8 cellular contexts compared by ENCODE assay signal in the genomic region with DNA sequence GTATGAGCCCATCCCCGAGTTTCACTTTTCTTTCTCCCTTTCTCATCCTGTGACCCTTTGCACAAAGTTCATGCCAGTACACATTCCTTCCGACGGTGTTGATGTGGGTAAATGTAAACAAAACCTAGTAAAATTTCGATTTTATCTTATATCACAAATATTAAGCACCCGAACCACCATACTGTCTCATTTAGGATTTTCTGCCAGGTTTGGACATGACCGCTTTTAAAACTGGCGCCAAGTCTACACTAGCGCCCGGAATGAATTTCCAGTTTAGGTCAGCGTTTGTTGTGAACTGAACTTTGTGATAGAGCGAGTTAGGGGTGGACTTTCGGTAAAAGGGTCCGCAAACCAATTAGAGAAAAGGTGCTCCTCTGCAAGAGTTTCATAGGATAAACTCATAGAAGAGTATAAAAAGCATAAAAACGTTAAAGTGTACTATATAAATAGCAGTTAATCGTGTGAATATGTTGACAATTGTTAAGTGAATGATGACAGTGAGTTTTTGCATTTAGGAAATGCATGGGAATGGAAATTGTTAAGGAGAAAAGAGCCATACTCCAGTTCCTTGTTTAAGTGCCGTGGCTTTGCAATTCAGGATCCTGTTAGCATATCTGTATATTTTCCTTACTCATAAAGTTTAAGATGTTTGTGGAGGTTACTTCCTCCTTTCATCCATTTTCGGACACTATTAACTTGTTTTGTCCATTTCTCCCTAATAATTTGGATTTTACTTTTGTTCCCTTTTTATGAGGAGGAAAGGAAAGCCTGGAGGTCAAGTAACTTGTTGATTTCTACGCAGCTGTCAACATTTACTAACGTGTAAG. TPM values are rescaled to one million over a fixed set of nuclear protein-coding genes. Genes with fewer than 3 reads are reported as not detected.
DNase-seq lines count a peak whose midpoint lies in the region; ATAC-seq and TF ChIP-seq lines count a peak whose summit lies in the region.

No MANE protein-coding gene starts in this region.

- no peaks in the 10 kb centered on the region for H3K27me3 ChIP-seq in Loucy (ENCODE audit: insufficient read depth, low read length, poor library complexity, severe bottlenecking)

- peak overlapping the region; percentile 99 for H3K27ac Mint-ChIP-seq in activated T-cell treated with anti-CD3 and anti-CD28 coated beads, Interleukin-2, amount 50 U/mL, for 72 hours
- H3K27ac Mint-ChIP-seq in central memory CD8-positive, alpha-beta T cell (ENCODE audit: low read depth), result peak overlapping the region; percentile 97

- H3K9me2 ChIP-seq in Loucy (replicated peaks; ENCODE audit: low read depth, low read length), result no peaks in the 10 kb centered on the region

- no peaks in the 10 kb centered on the region for H3K27me3 Mint-ChIP-seq in activated T-cell treated with anti-CD3 and anti-CD28 coated beads, Interleukin-2, amount 50 U/mL, for 72 hours (ENCODE audit: low read depth)
- H3K27me3 Mint-ChIP-seq in central memory CD8-positive, alpha-beta T cell, result peaks cover 29% of the 10 kb centered on the region

- peaks cover 23% of the 10 kb centered on the region for H3K79me2 ChIP-seq in Loucy (ENCODE audit: insufficient read depth, low read length)

- H3K36me3 ChIP-seq in Loucy (ENCODE audit: insufficient read depth, low read length), result no peaks in the 10 kb centered on the region

- TF ChIP-seq CTCF in Loucy (conservative IDR thresholded peaks at IDR 0.05; ENCODE audit: low read length), result no peak

- ATAC-seq in activated T-cell treated with anti-CD3 and anti-CD28 coated beads, Interleukin-2, amount 50 U/mL, for 72 hours (replicated peaks in 1 of 2), result peak in 1 of 2 donors; percentile 3
- no peak for ATAC-seq in central memory CD8-positive, alpha-beta T cell (replicated peaks; ENCODE audit: extremely low read depth, poor library complexity, severe bottlenecking)

- no peaks in the 10 kb centered on the region for H3K9me3 ChIP-seq in Loucy (ENCODE audit: insufficient read depth, low read depth, low read length)

- peaks cover 18% of the 10 kb centered on the region for H3K4me1 Mint-ChIP-seq in activated T-cell treated with anti-CD3 and anti-CD28 coated beads, Interleukin-2, amount 50 U/mL, for 72 hours (ENCODE audit: low read depth)
- peaks cover 18% of the 10 kb centered on the region for H3K4me1 Mint-ChIP-seq in central memory CD8-positive, alpha-beta T cell

- H3K9me3 Mint-ChIP-seq in activated T-cell treated with anti-CD3 and anti-CD28 coated beads, Interleukin-2, amount 50 U/mL, for 72 hours, result no peaks in the 10 kb centered on the region
- no peaks in the 10 kb centered on the region for H3K9me3 Mint-ChIP-seq in central memory CD8-positive, alpha-beta T cell

- no peaks in the 10 kb centered on the region for H3F3A ChIP-seq in Loucy (ENCODE audit: low read depth)

- peak overlapping the region; percentile 95 for H3K4me3 ChIP-seq in Loucy (ENCODE audit: low read length, poor library complexity, severe bottlenecking)

- DNase-seq in activated T-cell treated with anti-CD3 and anti-CD28 coated beads, Interleukin-2, amount 50 U/mL, for 72 hours, result no peak
- no peak for DNase-seq in activated T-cell treated with anti-CD3 and anti-CD28 coated beads, Interleukin-2, amount 50 U/mL, for 48 hours
- no peak for DNase-seq in central memory CD8-positive, alpha-beta T cell (ENCODE audit: low spot score in 2 of 2)
- DNase-seq in left kidney (ENCODE audit: low read depth, low spot score) (peak; percentile 63), stromal cell of bone marrow (ENCODE audit: low read depth) (peak; percentile 42), NAMALWA (ENCODE audit: low spot score) (no peak)
- DNase-seq in activated effector memory CD4-positive, alpha-beta T cell treated with anti-CD3 and anti-CD28 coated beads, Interleukin-2, amount 50 U/mL, for 16 hours, result no peak

- peak overlapping the region; percentile 94 for H3K9ac ChIP-seq in Loucy (ENCODE audit: low read depth, low read length, poor library complexity, severe bottlenecking)

- H3K4me1 ChIP-seq in Loucy (ENCODE audit: insufficient read depth, low read length, poor library complexity, severe bottlenecking), result peaks cover 39% of the 10 kb centered on the region

- peak overlapping the region; percentile 90 to 97 for H3K4me3 Mint-ChIP-seq in activated T-cell treated with anti-CD3 and anti-CD28 coated beads, Interleukin-2, amount 50 U/mL, for 72 hours
- H3K4me3 Mint-ChIP-seq in central memory CD8-positive, alpha-beta T cell, result peak overlapping the region; percentile 96

- peak overlapping the region; percentile 98 for H2AFZ ChIP-seq in Loucy (ENCODE audit: low read length)

- no peaks in the 10 kb centered on the region for H4K20me1 ChIP-seq in Loucy (ENCODE audit: insufficient read depth, low read length, poor library complexity, severe bottlenecking)

- H3K4me2 ChIP-seq in Loucy (ENCODE audit: low read depth, low read length, poor library complexity, severe bottlenecking), result peak overlapping the region; percentile 96

- peaks cover 0 to 2% of the 10 kb centered on the region in 2 donors for H3K36me3 Mint-ChIP-seq in activated T-cell treated with anti-CD3 and anti-CD28 coated beads, Interleukin-2, amount 50 U/mL, for 72 hours (ENCODE audit: insufficient read depth in 2 of 2)
- peaks cover 6% of the 10 kb centered on the region for H3K36me3 Mint-ChIP-seq in central memory CD8-positive, alpha-beta T cell (ENCODE audit: insufficient read depth)

RNA-seq across cellular contexts. Expression of a gene that starts 1.0 kb away (rescaled TPM):
- total RNA-seq in activated T-cell treated with anti-CD3 and anti-CD28 coated beads, Interleukin-2, amount 50 U/mL, for 72 hours, result 1 to 10 TPM; 6.7 to 6.8 TPM

Comparison
In these comparisons a context has a peak if more than half of its experiments do, and no peak if none do; other contexts are left out.
1. DNase-seq: peak in left kidney (single experiment) and stromal cell of bone marrow (single experiment); none in activated T-cell treated with anti-CD3 and anti-CD28 coated beads, Interleukin-2, amount 50 U/mL, for 72 hours (0 of 2), activated T-cell treated with anti-CD3 and anti-CD28 coated beads, Interleukin-2, amount 50 U/mL, for 48 hours (0 of 2), central memory CD8-positive, alpha-beta T cell (0 of 2), NAMALWA (single experiment) and activated effector memory CD4-positive, alpha-beta T cell treated with anti-CD3 and anti-CD28 coated beads, Interleukin-2, amount 50 U/mL, for 16 hours (single experiment).